In the genomic region with DNA sequence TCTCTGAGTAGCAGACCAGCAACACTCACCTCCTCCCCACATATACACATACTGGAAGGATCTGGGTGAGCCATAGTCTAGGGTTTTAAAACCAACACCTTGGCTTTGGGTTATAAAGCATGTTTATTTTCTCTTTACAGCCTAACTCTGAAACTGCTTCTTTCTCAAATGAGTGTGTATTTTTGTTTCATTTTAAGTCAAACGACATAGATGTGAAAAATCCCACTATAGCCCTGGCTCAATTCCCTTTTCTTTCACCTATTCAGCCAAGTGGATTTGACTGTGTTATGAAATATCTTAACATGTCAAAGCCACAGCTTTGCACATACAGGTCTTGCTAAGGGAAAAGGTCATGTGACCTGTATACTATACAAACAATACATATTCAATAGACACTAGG, we compare ENCODE assay signal across 28 cellular contexts. TPM values are rescaled to one million over a fixed set of nuclear protein-coding genes. Genes with fewer than 3 reads are reported as not detected.
DNase-seq lines count a peak whose midpoint lies in the region; ATAC-seq, FAIRE-seq and TF ChIP-seq lines count a peak whose summit lies in the region.
"Had no signal": no experiment of that assay in that cellular context is flagged by ENCODE, and none has a peak within 500 bp of the region (broad histone marks: within the 10 kb centered on the region; RNA-seq: fewer than 3 reads in every experiment).

No MANE protein-coding gene starts in this region.

- no peak overlapping the region for H3K4me3 ChIP-seq in mammary epithelial cell (replicated peaks in 1 of 3; ENCODE audit: insufficient read depth in 1 of 3, low read depth in 2 of 3, low read length in 3 of 3)
- H3K4me3 ChIP-seq: heart right ventricle, lung, MG63, PC-9, sigmoid colon, SJCRH30, stomach had no signal

- no peak for TF ChIP-seq CTCF in mammary epithelial cell (conservative IDR thresholded peaks at IDR 0.05 in 1 of 2, IDR thresholded peaks at IDR 0.05 in 1 of 2; ENCODE audit: extremely low read depth in 1 of 2, insufficient read depth in 1 of 2, low read depth in 1 of 2, low read length in 2 of 2)

- FAIRE-seq in GM18507 (lab: Jason Lieb, UNC): peak; percentile 75

- no peak overlapping the region for H3K27ac ChIP-seq in mammary epithelial cell (ENCODE audit: insufficient read depth, low read depth, low read length)
- H3K27ac ChIP-seq: heart right ventricle, HL-60, PC-9, sigmoid colon, SJCRH30, stomach had no signal

- no TSS peak for BruUV-seq in mammary epithelial cell (replicated peaks; lab: Mats Ljungman, UMichigan)

- H3K79me2 ChIP-seq in mammary epithelial cell (ENCODE audit: insufficient read depth, low read length): no peaks in the 10 kb centered on the region

- no peaks in the 10 kb centered on the region for H3K36me3 ChIP-seq in mammary epithelial cell (ENCODE audit: insufficient read depth, low read length)
- H3K36me3 ChIP-seq: heart right ventricle, MG63, sigmoid colon, SJCRH30, stomach had no signal

- in situ Hi-C loops in mammary epithelial cell (cut with MboI; ENCODE audit: low sequenced_read_pairs in 2 of 2): no loop called here

- no peak overlapping the region for H3K4me2 ChIP-seq in mammary epithelial cell (ENCODE audit: insufficient read depth, low read depth, low read length)
- H3K4me2 ChIP-seq: PC-9 had no signal

- no peak for TF ChIP-seq POLR2A in erythroblast (IDR thresholded peaks at IDR 0.05; ENCODE audit: low read length)

- CTCF ChIA-PET in mammary epithelial cell (lab: Charles Lee; ENCODE audit: low non-redundant PET): no interaction called here

- ATAC-seq in GM19455 (IDR thresholded peaks at IDR 0.05; ENCODE audit: unreplicated experiment) (peak; percentile 50), HG02678 (IDR thresholded peaks at IDR 0.05; ENCODE audit: unreplicated experiment) (peak; percentile 76), HG03442 (IDR thresholded peaks at IDR 0.05; ENCODE audit: unreplicated experiment) (peak; percentile 81), HG03135 (IDR thresholded peaks at IDR 0.05; ENCODE audit: unreplicated experiment) (no peak)
- ATAC-seq: CD8-positive, alpha-beta T cell; heart right ventricle had no signal

- H3K27me3 ChIP-seq in mammary epithelial cell (ENCODE audit: insufficient read depth, low read length): no peaks in the 10 kb centered on the region
- H3K27me3 ChIP-seq: heart right ventricle, MG63, sigmoid colon, SJCRH30, stomach had no signal

- 0% methylated on average over 1 of the region's 1 CpG for WGBS in mammary epithelial cell (ENCODE audit: low coverage, missing lambda C conversion rate)

- H4K20me1 ChIP-seq in mammary epithelial cell (ENCODE audit: insufficient read depth, low read length): no peaks in the 10 kb centered on the region

- intact Hi-C loops in mammary epithelial cell (cut with micrococcal nuclease): no loop called here

- DNase-seq in GM18507 (ENCODE audit: extremely low spot score, insufficient read length, low read depth): no peak
- DNase-seq in erythroblast (lab: John Stamatoyannopoulos, UW): no peak
- no peak for DNase-seq in mammary epithelial cell
- DNase-seq in AG08396 (ENCODE audit: low spot score): no peak
- DNase-seq: ACHN; activated CD4-positive, alpha-beta memory T cell treated with anti-CD3 and anti-CD28 coated beads, Interleukin-2, amount 10 ng/mL, durations not matched to agents 7 days and 5 days; activated naive CD4-positive, alpha-beta T cell treated with anti-CD3 and anti-CD28 coated beads for 36 hours; activated T-cell treated with anti-CD3 and anti-CD28 coated beads, Interleukin-2, amount 50 U/mL, for 1 hour; aorta; CD8-positive, alpha-beta T cell; DND-41; GOT3; heart right ventricle; MG63; naive B cell; NCI-H1694 treated with DMSO at 0.1 percent for 48 hours; PC-9; sigmoid colon; SJCRH30; stimulated activated CD4-positive, alpha-beta T cell treated with anti-CD3 and anti-CD28 coated beads, Interleukin-1b, Interleukin-23, amount 100 ng/mL, for 48 hours; stomach had no signal

- no peak overlapping the region for H3K9ac ChIP-seq in mammary epithelial cell (ENCODE audit: insufficient read depth, low read length)

- H2AFZ ChIP-seq in mammary epithelial cell (ENCODE audit: low read depth, low read length): no peak overlapping the region
- H2AFZ ChIP-seq: PC-9 had no signal

- H3K9me3 ChIP-seq in mammary epithelial cell (replicated peaks; ENCODE audit: insufficient read depth, low read length): no peaks in the 10 kb centered on the region
- H3K9me3 ChIP-seq: heart right ventricle, MG63, sigmoid colon, SJCRH30, stomach had no signal

- dilution Hi-C loops in mammary epithelial cell (cut with HindIII; ENCODE audit: low sequenced_read_pairs): no loop called here

- no peaks in the 10 kb centered on the region for H3K4me1 ChIP-seq in mammary epithelial cell (ENCODE audit: insufficient read depth, low read length)
- H3K4me1 ChIP-seq: heart right ventricle, sigmoid colon, SJCRH30, stomach had no signal

RNA-seq across cellular contexts. Expression of gene NEXMIF, which starts 13.8 kb away (rescaled TPM):
- under 1 TPM in 1 of 2 donors, not detected in 1; 0.05 TPM for total RNA-seq in mammary epithelial cell
- 0.01 TPM for polyA plus RNA-seq in mammary epithelial cell
- polyA minus RNA-seq in mammary epithelial cell: not detected
- total RNA-seq: osteocyte, PC-9 had no signal
